1 cellular context compared by ENCODE assay signal in the genomic region with DNA sequence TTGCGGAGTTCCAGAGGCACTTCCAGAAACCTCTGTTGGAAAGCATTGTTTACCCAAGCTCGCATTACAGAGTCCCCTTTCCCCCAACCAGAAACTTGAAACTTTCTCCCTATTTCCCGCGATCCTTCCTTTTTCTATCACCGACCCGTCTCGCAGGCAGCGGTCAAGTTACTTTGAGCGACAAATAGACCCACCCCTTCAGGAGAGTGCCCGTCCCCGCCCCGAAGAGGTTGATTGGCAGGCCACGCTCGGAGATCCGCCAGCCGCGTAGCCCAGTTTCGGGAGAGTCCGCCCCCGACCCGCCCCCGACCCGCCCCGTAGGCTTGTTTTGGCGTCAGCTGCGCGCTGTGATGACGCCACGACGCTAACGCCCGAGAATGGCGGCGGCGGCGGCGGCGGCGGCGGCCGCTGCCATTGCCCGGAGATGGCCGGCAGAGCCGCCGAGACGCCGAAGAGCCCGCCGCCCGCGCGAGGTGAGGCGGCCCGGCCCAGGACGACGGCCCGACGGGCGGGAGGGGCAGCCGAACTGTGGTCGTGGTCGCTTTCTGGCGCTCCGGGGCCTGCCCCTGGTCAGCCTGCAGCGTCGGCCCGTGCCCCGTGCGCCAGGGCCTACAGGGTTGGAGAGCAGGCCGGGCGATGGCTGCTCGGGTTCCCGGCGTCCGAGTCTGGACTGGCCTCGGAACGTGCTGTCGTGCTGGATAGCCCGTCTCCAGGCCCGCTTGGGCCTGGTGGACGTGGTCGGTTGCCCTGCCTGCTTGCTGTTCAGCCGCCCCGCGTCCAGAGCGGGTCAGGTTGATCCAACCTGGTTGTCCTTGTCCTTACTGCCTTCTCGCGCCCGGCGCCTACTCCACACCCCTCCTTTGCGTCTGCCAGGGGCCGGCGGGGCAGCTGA.
TF ChIP-seq lines count a peak whose summit lies in the region.

A gene (plus strand): TSS at position 356 of the 892 bp plus-strand sequence. CDS start 15,496 bp downstream, outside the sequence.

TF ChIP-seq in HepG2, 621 proteins besides CTCF, POLR2A, EP300 and RAD21 (continued from another document and continues in another):
- no peak for TF ChIP-seq ZNF652 (CRISPR knock-in tag; IDR thresholded peaks at IDR 0.05; ENCODE audit: borderline replicate concordance, low read depth)
- peak; percentile 54; the same call in 1 of the 2 replicates for TF ChIP-seq ZNF747 (CRISPR knock-in tag; IDR thresholded peaks at IDR 0.05; ENCODE audit: borderline replicate concordance)
- TF ChIP-seq ONECUT2 (CRISPR knock-in tag; IDR thresholded peaks at IDR 0.05), result no peak
- peak; percentile 90; the same call in 1 of the 2 replicates for TF ChIP-seq ZNF546 (CRISPR knock-in tag; conservative IDR thresholded peaks at IDR 0.05)
- no peak for TF ChIP-seq TCF7 (IDR thresholded peaks at IDR 0.05; ENCODE audit: low read depth)
- 0 out of 2 replicates have a peak, but pooled peaks have one; percentile 80 for TF ChIP-seq TP53 (CRISPR knock-in tag; conservative IDR thresholded peaks at IDR 0.05)
- no peak for TF ChIP-seq PAF1 (CRISPR knock-in tag; IDR thresholded peaks at IDR 0.05)
- TF ChIP-seq ZNF570 (CRISPR knock-in tag; IDR thresholded peaks at IDR 0.05; ENCODE audit: borderline replicate concordance), result no peak
- peak; percentile 80; the same call in 1 of the 2 replicates for TF ChIP-seq ZNF253 (CRISPR knock-in tag; IDR thresholded peaks at IDR 0.05; ENCODE audit: borderline replicate concordance)
- TF ChIP-seq TBL1XR1 (IDR thresholded peaks at IDR 0.05; ENCODE audit: borderline replicate concordance, low read length, partially characterized antibody), result no peak
- TF ChIP-seq SIX4 (CRISPR knock-in tag; IDR thresholded peaks at IDR 0.05), result peak; percentile 87
- peak; percentile 97 for TF ChIP-seq KDM5B (CRISPR knock-in tag; IDR thresholded peaks at IDR 0.05; ENCODE audit: borderline replicate concordance)
- 0 out of 2 replicates have a peak, but pooled peaks have one; percentile 23 for TF ChIP-seq ZNF205 (CRISPR knock-in tag; IDR thresholded peaks at IDR 0.05)
- no peak for TF ChIP-seq ZNF350 (CRISPR knock-in tag; IDR thresholded peaks at IDR 0.05; ENCODE audit: borderline replicate concordance, low read depth)
- TF ChIP-seq HMGA1 (CRISPR knock-in tag; conservative IDR thresholded peaks at IDR 0.05), result no peak
- TF ChIP-seq HMG20B (CRISPR knock-in tag; conservative IDR thresholded peaks at IDR 0.05), result no peak
- peak; percentile 99 for TF ChIP-seq ZFY (CRISPR knock-in tag; IDR thresholded peaks at IDR 0.05)
- no peak; the same call in 1 of the 2 replicates for TF ChIP-seq MTA1 (CRISPR knock-in tag; IDR thresholded peaks at IDR 0.05; ENCODE audit: borderline replicate concordance)
- no peak for TF ChIP-seq ZMYM3 (CRISPR knock-in tag; IDR thresholded peaks at IDR 0.05)
- TF ChIP-seq ZNF564 (CRISPR knock-in tag; IDR thresholded peaks at IDR 0.05), result peak; percentile 71; the same call in 1 of the 2 replicates
- TF ChIP-seq ZNF883 (CRISPR knock-in tag; IDR thresholded peaks at IDR 0.05; ENCODE audit: not compliant biosample characterization), result peak; percentile 57
- no peak for TF ChIP-seq ZMYM2 (CRISPR knock-in tag; IDR thresholded peaks at IDR 0.05)
- TF ChIP-seq, protein P1, sequence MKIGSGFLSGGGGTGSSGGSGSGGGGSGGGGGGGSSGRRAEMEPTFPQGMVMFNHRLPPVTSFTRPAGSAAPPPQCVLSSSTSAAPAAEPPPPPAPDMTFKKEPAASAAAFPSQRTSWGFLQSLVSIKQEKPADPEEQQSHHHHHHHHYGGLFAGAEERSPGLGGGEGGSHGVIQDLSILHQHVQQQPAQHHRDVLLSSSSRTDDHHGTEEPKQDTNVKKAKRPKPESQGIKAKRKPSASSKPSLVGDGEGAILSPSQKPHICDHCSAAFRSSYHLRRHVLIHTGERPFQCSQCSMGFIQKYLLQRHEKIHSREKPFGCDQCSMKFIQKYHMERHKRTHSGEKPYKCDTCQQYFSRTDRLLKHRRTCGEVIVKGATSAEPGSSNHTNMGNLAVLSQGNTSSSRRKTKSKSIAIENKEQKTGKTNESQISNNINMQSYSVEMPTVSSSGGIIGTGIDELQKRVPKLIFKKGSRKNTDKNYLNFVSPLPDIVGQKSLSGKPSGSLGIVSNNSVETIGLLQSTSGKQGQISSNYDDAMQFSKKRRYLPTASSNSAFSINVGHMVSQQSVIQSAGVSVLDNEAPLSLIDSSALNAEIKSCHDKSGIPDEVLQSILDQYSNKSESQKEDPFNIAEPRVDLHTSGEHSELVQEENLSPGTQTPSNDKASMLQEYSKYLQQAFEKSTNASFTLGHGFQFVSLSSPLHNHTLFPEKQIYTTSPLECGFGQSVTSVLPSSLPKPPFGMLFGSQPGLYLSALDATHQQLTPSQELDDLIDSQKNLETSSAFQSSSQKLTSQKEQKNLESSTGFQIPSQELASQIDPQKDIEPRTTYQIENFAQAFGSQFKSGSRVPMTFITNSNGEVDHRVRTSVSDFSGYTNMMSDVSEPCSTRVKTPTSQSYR (CRISPR knock-in tag; IDR thresholded peaks at IDR 0.05; ENCODE audit: borderline replicate concordance), result no peak
- peak; percentile 94 for TF ChIP-seq HES4 (CRISPR knock-in tag; IDR thresholded peaks at IDR 0.05; ENCODE audit: borderline replicate concordance)
- 0 out of 2 replicates have a peak, but pooled peaks have one; percentile 14 for TF ChIP-seq TARDBP (CRISPR knock-in tag; IDR thresholded peaks at IDR 0.05)
- no peak; the same call in 1 of the 2 replicates for TF ChIP-seq ZNF614 (CRISPR knock-in tag; IDR thresholded peaks at IDR 0.05; ENCODE audit: borderline replicate concordance)
- TF ChIP-seq ZNF317 (CRISPR knock-in tag; IDR thresholded peaks at IDR 0.05), result peak; percentile 43; the same call in 1 of the 2 replicates
- TF ChIP-seq GATAD1 (CRISPR knock-in tag; IDR thresholded peaks at IDR 0.05), result peak; percentile 88
- 0 out of 2 replicates have a peak, but pooled peaks have one; percentile 14 for TF ChIP-seq ZNF547 (CRISPR knock-in tag; IDR thresholded peaks at IDR 0.05)
- TF ChIP-seq, protein P2, sequence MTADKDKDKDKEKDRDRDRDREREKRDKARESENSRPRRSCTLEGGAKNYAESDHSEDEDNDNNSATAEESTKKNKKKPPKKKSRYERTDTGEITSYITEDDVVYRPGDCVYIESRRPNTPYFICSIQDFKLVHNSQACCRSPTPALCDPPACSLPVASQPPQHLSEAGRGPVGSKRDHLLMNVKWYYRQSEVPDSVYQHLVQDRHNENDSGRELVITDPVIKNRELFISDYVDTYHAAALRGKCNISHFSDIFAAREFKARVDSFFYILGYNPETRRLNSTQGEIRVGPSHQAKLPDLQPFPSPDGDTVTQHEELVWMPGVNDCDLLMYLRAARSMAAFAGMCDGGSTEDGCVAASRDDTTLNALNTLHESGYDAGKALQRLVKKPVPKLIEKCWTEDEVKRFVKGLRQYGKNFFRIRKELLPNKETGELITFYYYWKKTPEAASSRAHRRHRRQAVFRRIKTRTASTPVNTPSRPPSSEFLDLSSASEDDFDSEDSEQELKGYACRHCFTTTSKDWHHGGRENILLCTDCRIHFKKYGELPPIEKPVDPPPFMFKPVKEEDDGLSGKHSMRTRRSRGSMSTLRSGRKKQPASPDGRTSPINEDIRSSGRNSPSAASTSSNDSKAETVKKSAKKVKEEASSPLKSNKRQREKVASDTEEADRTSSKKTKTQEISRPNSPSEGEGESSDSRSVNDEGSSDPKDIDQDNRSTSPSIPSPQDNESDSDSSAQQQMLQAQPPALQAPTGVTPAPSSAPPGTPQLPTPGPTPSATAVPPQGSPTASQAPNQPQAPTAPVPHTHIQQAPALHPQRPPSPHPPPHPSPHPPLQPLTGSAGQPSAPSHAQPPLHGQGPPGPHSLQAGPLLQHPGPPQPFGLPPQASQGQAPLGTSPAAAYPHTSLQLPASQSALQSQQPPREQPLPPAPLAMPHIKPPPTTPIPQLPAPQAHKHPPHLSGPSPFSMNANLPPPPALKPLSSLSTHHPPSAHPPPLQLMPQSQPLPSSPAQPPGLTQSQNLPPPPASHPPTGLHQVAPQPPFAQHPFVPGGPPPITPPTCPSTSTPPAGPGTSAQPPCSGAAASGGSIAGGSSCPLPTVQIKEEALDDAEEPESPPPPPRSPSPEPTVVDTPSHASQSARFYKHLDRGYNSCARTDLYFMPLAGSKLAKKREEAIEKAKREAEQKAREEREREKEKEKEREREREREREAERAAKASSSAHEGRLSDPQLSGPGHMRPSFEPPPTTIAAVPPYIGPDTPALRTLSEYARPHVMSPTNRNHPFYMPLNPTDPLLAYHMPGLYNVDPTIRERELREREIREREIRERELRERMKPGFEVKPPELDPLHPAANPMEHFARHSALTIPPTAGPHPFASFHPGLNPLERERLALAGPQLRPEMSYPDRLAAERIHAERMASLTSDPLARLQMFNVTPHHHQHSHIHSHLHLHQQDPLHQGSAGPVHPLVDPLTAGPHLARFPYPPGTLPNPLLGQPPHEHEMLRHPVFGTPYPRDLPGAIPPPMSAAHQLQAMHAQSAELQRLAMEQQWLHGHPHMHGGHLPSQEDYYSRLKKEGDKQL (CRISPR knock-in tag; IDR thresholded peaks at IDR 0.05; ENCODE audit: low read depth), result no peak
- no peak for TF ChIP-seq ZC3H4 (CRISPR knock-in tag; IDR thresholded peaks at IDR 0.05; ENCODE audit: borderline replicate concordance)
- no peak; the same call in 1 of the 2 replicates for TF ChIP-seq ZNF530 (CRISPR knock-in tag; IDR thresholded peaks at IDR 0.05; ENCODE audit: low read depth)
- TF ChIP-seq, protein P3, sequence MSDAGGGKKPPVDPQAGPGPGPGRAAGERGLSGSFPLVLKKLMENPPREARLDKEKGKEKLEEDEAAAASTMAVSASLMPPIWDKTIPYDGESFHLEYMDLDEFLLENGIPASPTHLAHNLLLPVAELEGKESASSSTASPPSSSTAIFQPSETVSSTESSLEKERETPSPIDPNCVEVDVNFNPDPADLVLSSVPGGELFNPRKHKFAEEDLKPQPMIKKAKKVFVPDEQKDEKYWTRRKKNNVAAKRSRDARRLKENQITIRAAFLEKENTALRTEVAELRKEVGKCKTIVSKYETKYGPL (CRISPR knock-in tag; IDR thresholded peaks at IDR 0.05), result peak; percentile 68; the same call in 1 of the 2 replicates
- TF ChIP-seq, protein P4, sequence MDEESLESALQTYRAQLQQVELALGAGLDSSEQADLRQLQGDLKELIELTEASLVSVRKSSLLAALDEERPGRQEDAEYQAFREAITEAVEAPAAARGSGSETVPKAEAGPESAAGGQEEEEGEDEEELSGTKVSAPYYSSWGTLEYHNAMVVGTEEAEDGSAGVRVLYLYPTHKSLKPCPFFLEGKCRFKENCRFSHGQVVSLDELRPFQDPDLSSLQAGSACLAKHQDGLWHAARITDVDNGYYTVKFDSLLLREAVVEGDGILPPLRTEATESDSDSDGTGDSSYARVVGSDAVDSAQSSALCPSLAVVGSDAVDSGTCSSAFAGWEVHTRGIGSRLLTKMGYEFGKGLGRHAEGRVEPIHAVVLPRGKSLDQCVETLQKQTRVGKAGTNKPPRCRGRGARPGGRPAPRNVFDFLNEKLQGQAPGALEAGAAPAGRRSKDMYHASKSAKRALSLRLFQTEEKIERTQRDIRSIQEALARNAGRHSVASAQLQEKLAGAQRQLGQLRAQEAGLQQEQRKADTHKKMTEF (CRISPR knock-in tag; IDR thresholded peaks at IDR 0.05), result no peak
- TF ChIP-seq CREB1 (IDR thresholded peaks at IDR 0.05), result peak; percentile 96
- TF ChIP-seq CREB1 (CRISPR knock-in tag; IDR thresholded peaks at IDR 0.05), result peak; percentile 96
- no peak for TF ChIP-seq NFIC (IDR thresholded peaks at IDR 0.05; ENCODE audit: low read length)
- no peak for TF ChIP-seq ZNF446 (CRISPR knock-in tag; IDR thresholded peaks at IDR 0.05)
- TF ChIP-seq, protein P5, sequence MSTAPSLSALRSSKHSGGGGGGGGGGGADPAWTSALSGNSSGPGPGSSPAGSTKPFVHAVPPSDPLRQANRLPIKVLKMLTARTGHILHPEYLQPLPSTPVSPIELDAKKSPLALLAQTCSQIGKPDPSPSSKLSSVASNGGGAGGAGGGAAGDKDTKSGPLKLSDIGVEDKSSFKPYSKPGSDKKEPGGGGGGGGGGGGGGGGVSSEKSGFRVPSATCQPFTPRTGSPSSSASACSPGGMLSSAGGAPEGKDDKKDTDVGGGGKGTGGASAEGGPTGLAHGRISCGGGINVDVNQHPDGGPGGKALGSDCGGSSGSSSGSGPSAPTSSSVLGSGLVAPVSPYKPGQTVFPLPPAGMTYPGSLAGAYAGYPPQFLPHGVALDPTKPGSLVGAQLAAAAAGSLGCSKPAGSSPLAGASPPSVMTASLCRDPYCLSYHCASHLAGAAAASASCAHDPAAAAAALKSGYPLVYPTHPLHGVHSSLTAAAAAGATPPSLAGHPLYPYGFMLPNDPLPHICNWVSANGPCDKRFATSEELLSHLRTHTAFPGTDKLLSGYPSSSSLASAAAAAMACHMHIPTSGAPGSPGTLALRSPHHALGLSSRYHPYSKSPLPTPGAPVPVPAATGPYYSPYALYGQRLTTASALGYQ (CRISPR knock-in tag; IDR thresholded peaks at IDR 0.05), result no peak; the same call in 1 of the 2 replicates
- no peak for TF ChIP-seq FOXK2 (IDR thresholded peaks at IDR 0.05)
- TF ChIP-seq CHCHD3 (CRISPR knock-in tag; IDR thresholded peaks at IDR 0.05), result peak; percentile 94; the same call in 1 of the 2 replicates
- TF ChIP-seq ZNF703 (CRISPR knock-in tag; IDR thresholded peaks at IDR 0.05; ENCODE audit: borderline replicate concordance), result peak; percentile 83; the same call in 1 of the 2 replicates
- TF ChIP-seq PCBP1 (IDR thresholded peaks at IDR 0.05; ENCODE audit: borderline replicate concordance, low read depth, low read length), result no peak
- peak; percentile 96 for TF ChIP-seq ZNF333 (CRISPR knock-in tag; IDR thresholded peaks at IDR 0.05; ENCODE audit: borderline replicate concordance)
- no peak for TF ChIP-seq ARID2 (CRISPR knock-in tag; IDR thresholded peaks at IDR 0.05; ENCODE audit: borderline replicate concordance)
- TF ChIP-seq ZBTB42 (CRISPR knock-in tag; IDR thresholded peaks at IDR 0.05), result peak; percentile 40; the same call in 1 of the 2 replicates
- TF ChIP-seq, protein P6, sequence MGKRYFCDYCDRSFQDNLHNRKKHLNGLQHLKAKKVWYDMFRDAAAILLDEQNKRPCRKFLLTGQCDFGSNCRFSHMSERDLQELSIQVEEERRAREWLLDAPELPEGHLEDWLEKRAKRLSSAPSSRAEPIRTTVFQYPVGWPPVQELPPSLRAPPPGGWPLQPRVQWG (CRISPR knock-in tag; IDR thresholded peaks at IDR 0.05; ENCODE audit: borderline replicate concordance, low read depth), result no peak
- TF ChIP-seq MTF2 (CRISPR knock-in tag; IDR thresholded peaks at IDR 0.05; ENCODE audit: borderline replicate concordance), result no peak
- TF ChIP-seq XBP1 (CRISPR knock-in tag; IDR thresholded peaks at IDR 0.05), result no peak
- TF ChIP-seq, protein P7, sequence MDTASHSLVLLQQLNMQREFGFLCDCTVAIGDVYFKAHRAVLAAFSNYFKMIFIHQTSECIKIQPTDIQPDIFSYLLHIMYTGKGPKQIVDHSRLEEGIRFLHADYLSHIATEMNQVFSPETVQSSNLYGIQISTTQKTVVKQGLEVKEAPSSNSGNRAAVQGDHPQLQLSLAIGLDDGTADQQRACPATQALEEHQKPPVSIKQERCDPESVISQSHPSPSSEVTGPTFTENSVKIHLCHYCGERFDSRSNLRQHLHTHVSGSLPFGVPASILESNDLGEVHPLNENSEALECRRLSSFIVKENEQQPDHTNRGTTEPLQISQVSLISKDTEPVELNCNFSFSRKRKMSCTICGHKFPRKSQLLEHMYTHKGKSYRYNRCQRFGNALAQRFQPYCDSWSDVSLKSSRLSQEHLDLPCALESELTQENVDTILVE (CRISPR knock-in tag; IDR thresholded peaks at IDR 0.05), result no peak
